ENCODE assay signal across 18 cellular contexts in genomic region chr9:33137781-33138264, GRCh38. TPM values are rescaled to one million over a fixed set of nuclear protein-coding genes. Genes with fewer than 3 reads are reported as not detected.
DNase-seq lines count a peak whose midpoint lies in the region; ATAC-seq and TF ChIP-seq lines count a peak whose summit lies in the region.
"Had no signal": no experiment of that assay in that cellular context is flagged by ENCODE, and none has a peak within 500 bp of the region (broad histone marks: within the 10 kb centered on the region; RNA-seq: fewer than 3 reads in every experiment).

No MANE protein-coding gene starts in this region.

- H3K4me3 Mint-ChIP-seq in activated naive CD8-positive, alpha-beta T cell treated with anti-CD3 and anti-CD28 coated beads, Interleukin-2, amount 50 U/mL, for 24 hours, result no peak overlapping the region
- peak overlapping the region; percentile 62 for H3K4me3 Mint-ChIP-seq in stimulated activated effector memory CD8-positive, alpha-beta T cell treated with anti-CD3 and anti-CD28 coated beads, Interleukin-12 subunit alpha, Interleukin-12 subunit beta, amount 100 ng/mL, for 72 hours

- peak overlapping the region; percentile 59 for H3K27ac Mint-ChIP-seq in activated naive CD8-positive, alpha-beta T cell treated with anti-CD3 and anti-CD28 coated beads, Interleukin-2, amount 50 U/mL, for 24 hours
- H3K27ac Mint-ChIP-seq in stimulated activated effector memory CD8-positive, alpha-beta T cell treated with anti-CD3 and anti-CD28 coated beads, Interleukin-12 subunit alpha, Interleukin-12 subunit beta, amount 100 ng/mL, for 72 hours, result peak overlapping the region; percentile 93
- H3K27ac Mint-ChIP-seq: progenitor cell of endocrine pancreas had no signal

- no peaks in the 10 kb centered on the region for H3K36me3 ChIP-seq in cardiac muscle cell

- intact Hi-C loops in Right ventricle myocardium inferior (cut with DNase I), result loop anchor here (2.0 kb wide), 1 partner anchor 27 kb away; no protein-coding TSS in a partner anchor

- DNase-seq in cardiac muscle cell (ENCODE audit: low read depth in 1 of 2, low spot score in 1 of 2), result no peak
- no peak for DNase-seq in Right ventricle myocardium inferior (ENCODE audit: missing footprints)
- no peak for DNase-seq in activated naive CD8-positive, alpha-beta T cell treated with anti-CD3 and anti-CD28 coated beads, Interleukin-2, amount 50 U/mL, for 24 hours
- no peak for DNase-seq in stimulated activated effector memory CD8-positive, alpha-beta T cell treated with anti-CD3 and anti-CD28 coated beads, Interleukin-12 subunit alpha, Interleukin-12 subunit beta, amount 100 ng/mL, for 72 hours (ENCODE audit: low spot score in 2 of 2)
- DNase-seq in nucleus accumbens (lab: John Stamatoyannopoulos, UW), result no peak
- DNase-seq: activated CD4-positive, alpha-beta T cell treated with anti-CD3 and anti-CD28 coated beads, Interleukin-2, amount 50 U/mL, for 1 hour; activated naive CD4-positive, alpha-beta T cell treated with anti-CD3 and anti-CD28 coated beads, Interleukin-2, amount 50 U/mL, for 16 hours; DMS79 treated with DMSO at 0.1 percent for 48 hours; Karpas-422; mesendoderm; NCI-H2029 treated with DMSO at 0.1 percent for 48 hours; NK-92 treated with Interleukin-12 subunit alpha and Interleukin-12 subunit beta, amount 100 ng/mL, for 24 hours; stimulated activated CD4-positive, alpha-beta T cell treated with anti-CD3 and anti-CD28 coated beads, Interleukin-2, amount 100 ng/mL, for 24 hours had no signal

- H3K4me1 ChIP-seq in cardiac muscle cell (ENCODE audit: low read depth), result peaks cover 41% of the 10 kb centered on the region

- no peaks in the 10 kb centered on the region for H3K9me3 Mint-ChIP-seq in activated naive CD8-positive, alpha-beta T cell treated with anti-CD3 and anti-CD28 coated beads, Interleukin-2, amount 50 U/mL, for 24 hours
- no peaks in the 10 kb centered on the region for H3K9me3 Mint-ChIP-seq in stimulated activated effector memory CD8-positive, alpha-beta T cell treated with anti-CD3 and anti-CD28 coated beads, Interleukin-12 subunit alpha, Interleukin-12 subunit beta, amount 100 ng/mL, for 72 hours

- H3K36me3 Mint-ChIP-seq in activated naive CD8-positive, alpha-beta T cell treated with anti-CD3 and anti-CD28 coated beads, Interleukin-2, amount 50 U/mL, for 24 hours (ENCODE audit: low read depth), result peaks cover 26% of the 10 kb centered on the region
- H3K36me3 Mint-ChIP-seq in stimulated activated effector memory CD8-positive, alpha-beta T cell treated with anti-CD3 and anti-CD28 coated beads, Interleukin-12 subunit alpha, Interleukin-12 subunit beta, amount 100 ng/mL, for 72 hours, result peaks cover 44% of the 10 kb centered on the region

- TF ChIP-seq CTCF in cardiac muscle cell (IDR thresholded peaks at IDR 0.05; ENCODE audit: low read depth, low read length), result no peak

- H3K4me3 ChIP-seq in cardiac muscle cell, result no peak overlapping the region

- peaks cover 82% of the 10 kb centered on the region for H3K4me1 Mint-ChIP-seq in activated naive CD8-positive, alpha-beta T cell treated with anti-CD3 and anti-CD28 coated beads, Interleukin-2, amount 50 U/mL, for 24 hours
- peaks cover 89% of the 10 kb centered on the region for H3K4me1 Mint-ChIP-seq in stimulated activated effector memory CD8-positive, alpha-beta T cell treated with anti-CD3 and anti-CD28 coated beads, Interleukin-12 subunit alpha, Interleukin-12 subunit beta, amount 100 ng/mL, for 72 hours

- no peaks in the 10 kb centered on the region for H3K27me3 Mint-ChIP-seq in activated naive CD8-positive, alpha-beta T cell treated with anti-CD3 and anti-CD28 coated beads, Interleukin-2, amount 50 U/mL, for 24 hours
- H3K27me3 Mint-ChIP-seq: progenitor cell of endocrine pancreas had no signal

- H3K27ac ChIP-seq in cardiac muscle cell, result peak overlapping the region; percentile 72

- ATAC-seq in Right ventricle myocardium inferior, result no peak
- peak; percentile 26 for ATAC-seq in GM21619 (IDR thresholded peaks at IDR 0.05; ENCODE audit: unreplicated experiment)
- ATAC-seq in activated naive CD8-positive, alpha-beta T cell treated with anti-CD3 and anti-CD28 coated beads, Interleukin-2, amount 50 U/mL, for 24 hours, result no peak
- ATAC-seq in stimulated activated effector memory CD8-positive, alpha-beta T cell treated with anti-CD3 and anti-CD28 coated beads, Interleukin-12 subunit alpha, Interleukin-12 subunit beta, amount 100 ng/mL, for 72 hours, result no peak
- no peak for ATAC-seq in HG03521 (IDR thresholded peaks at IDR 0.05; ENCODE audit: unreplicated experiment)
- ATAC-seq in GM18502 (IDR thresholded peaks at IDR 0.05; ENCODE audit: poor library complexity, unreplicated experiment), result no peak
- ATAC-seq: esophagus mucosa had no signal

- H3K27me3 ChIP-seq in cardiac muscle cell, result no peaks in the 10 kb centered on the region

- no peaks in the 10 kb centered on the region for H3K9me3 ChIP-seq in cardiac muscle cell (ENCODE audit: low read depth)

RNA-seq across cellular contexts. Expression of gene B4GALT1, which starts 29.3 kb away (rescaled TPM):
- total RNA-seq in cardiac muscle cell (24.8 and 33.6 TPM in 2 replicates), Right ventricle myocardium inferior (43.6 TPM)
- 22.1 and 30.0 TPM in 2 replicates for polyA plus RNA-seq in cardiac muscle cell
